ENCODE assay signal across 21 cellular contexts in the genomic region with DNA sequence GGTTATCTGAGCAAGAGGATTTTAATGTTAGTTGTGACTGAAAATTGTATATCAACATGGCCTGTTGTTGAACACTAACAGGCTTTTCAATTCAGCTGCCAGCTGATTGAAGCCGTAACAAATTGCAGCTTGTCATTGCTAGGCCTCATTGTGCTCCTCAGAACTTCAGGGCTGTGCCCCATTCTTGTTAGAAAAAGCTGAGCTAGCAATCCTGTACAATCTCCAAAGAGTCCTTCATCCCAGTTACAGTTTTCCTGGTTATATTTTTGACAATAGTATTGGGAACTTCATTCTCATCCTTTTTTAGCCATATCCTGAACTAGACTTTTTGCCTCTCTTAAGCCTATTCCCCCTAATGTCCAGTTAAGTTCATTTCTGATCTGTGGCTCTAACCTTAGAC.
A peak's percentile ranks its signal among the peaks of the same experiment; 100 is the strongest.
DNase-seq lines count a peak whose midpoint lies in the region; ATAC-seq, FAIRE-seq and TF ChIP-seq lines count a peak whose summit lies in the region.
"Had no signal": no experiment of that assay in that cellular context is flagged by ENCODE, and none has a peak within 500 bp of the region (broad histone marks: within the 10 kb centered on the region; RNA-seq: fewer than 3 reads in every experiment).

No MANE protein-coding gene starts in this region.

- H3K4me1 ChIP-seq in HepG2 (ENCODE audit: insufficient read depth, low read length) (no peaks in the 10 kb centered on the region), right lobe of liver (no peaks in the 10 kb centered on the region), SJCRH30 (no peaks in the 10 kb centered on the region), smooth muscle cell (ENCODE audit: low read depth) (no peaks in the 10 kb centered on the region), spleen (no peaks in the 10 kb centered on the region)

- H4K20me1 ChIP-seq in HepG2 (ENCODE audit: insufficient read depth, low read length) (no peaks in the 10 kb centered on the region), smooth muscle cell (ENCODE audit: low read depth) (no peaks in the 10 kb centered on the region)

- no peaks in the 10 kb centered on the region for H3K9me3 ChIP-seq in HepG2 (ENCODE audit: low read length)
- no peaks in the 10 kb centered on the region for H3K9me3 ChIP-seq in right lobe of liver
- no peaks in the 10 kb centered on the region for H3K9me3 ChIP-seq in SJCRH30 (replicated peaks)
- no peaks in the 10 kb centered on the region for H3K9me3 ChIP-seq in smooth muscle cell (replicated peaks; ENCODE audit: low read depth)
- peaks cover 0 to 11% (median 0%) of the 10 kb centered on the region in 8 donors for H3K9me3 ChIP-seq in spleen

- H3K27me3 ChIP-seq in HepG2 (ENCODE audit: control insufficient read depth in 1 of 2, insufficient read depth in 2 of 2, low read length in 2 of 2), result no peaks in the 10 kb centered on the region
- no peaks in the 10 kb centered on the region for H3K27me3 ChIP-seq in right lobe of liver
- H3K27me3 ChIP-seq in SJCRH30, result no peaks in the 10 kb centered on the region
- no peaks in the 10 kb centered on the region for H3K27me3 ChIP-seq in smooth muscle cell (ENCODE audit: low read depth)
- no peaks in the 10 kb centered on the region for H3K27me3 ChIP-seq in spleen (replicated peaks in 1 of 7)

- POLR2A ChIA-PET in HepG2 (lab: Yijun Ruan, JAX), result no interaction called here

- DNase-seq in HepG2 (ENCODE audit: low spot score) (no peak), right lobe of liver (no peak), SJCRH30 (peak; percentile 3 to 32), medulla oblongata (ENCODE audit: extremely low spot score) (peak; percentile 5), smooth muscle cell (lab: John Stamatoyannopoulos, UW; ENCODE audit: unreplicated experiment) (no peak), spleen (no peak)
- DNase-seq: CD4-positive, CD25-positive, alpha-beta regulatory T cell; DMS79; GM23248; H9; Kasumi-1; NCI-H1417; NCI-H1694 treated with DMSO at 0.1 percent for 48 hours; NCI-H2081 treated with DMSO at 0.1 percent for 48 hours; NCI-H226; NCI-H510A treated with DMSO at 0.1 percent for 48 hours; NCI-H748 treated with DMSO at 0.1 percent for 48 hours; PC-3; Right ventricle myocardium superior had no signal

- no peak for TF ChIP-seq CTCF in HepG2 (CRISPR knock-in tag; IDR thresholded peaks at IDR 0.05)
- no peak for TF ChIP-seq CTCF in right lobe of liver (IDR thresholded peaks at IDR 0.05)
- no peak for TF ChIP-seq CTCF in smooth muscle cell (IDR thresholded peaks at IDR 0.05; ENCODE audit: borderline replicate concordance, insufficient read depth, poor library complexity, severe bottlenecking)
- no peak for TF ChIP-seq CTCF in spleen (IDR thresholded peaks at IDR 0.05 in 8 of 11, conservative IDR thresholded peaks at IDR 0.05 in 3 of 11)

- no peak for TF ChIP-seq EP300 in HepG2 (IDR thresholded peaks at IDR 0.05; ENCODE audit: low read depth in 2 of 2, low read length in 2 of 2)
- no peak for TF ChIP-seq EP300 in HepG2 (CRISPR knock-in tag; IDR thresholded peaks at IDR 0.05; ENCODE audit: borderline replicate concordance)

- in situ Hi-C loops in HepG2 (cut with HindIII; ENCODE audit: extremely low pct_ligation_motif_present, low pct_unique_long_range_greater_than_20kb), result no loop called here

- ATAC-seq in HepG2, result no peak
- no peak for ATAC-seq in right lobe of liver
- ATAC-seq in GM19397 (IDR thresholded peaks at IDR 0.05; ENCODE audit: unreplicated experiment), result no peak
- no peak for ATAC-seq in HG02610 (IDR thresholded peaks at IDR 0.05; ENCODE audit: unreplicated experiment)
- ATAC-seq: PC-3 had no signal

- no peak overlapping the region for H3K4me3 ChIP-seq in HepG2 (replicated peaks in 1 of 3; ENCODE audit: insufficient read depth in 1 of 3, low read depth in 2 of 3, low read length in 3 of 3)
- no peak overlapping the region for H3K4me3 ChIP-seq in right lobe of liver
- no peak overlapping the region for H3K4me3 ChIP-seq in SJCRH30
- no peak overlapping the region for H3K4me3 ChIP-seq in smooth muscle cell
- H3K4me3 ChIP-seq in spleen, result no peak overlapping the region
- H3K4me3 ChIP-seq: GM23248 had no signal

- H3K36me3 ChIP-seq in HepG2 (replicated peaks in 1 of 2; ENCODE audit: control insufficient read depth in 1 of 2, insufficient read depth in 2 of 2, low read length in 2 of 2) (no peaks in the 10 kb centered on the region), right lobe of liver (no peaks in the 10 kb centered on the region), SJCRH30 (no peaks in the 10 kb centered on the region), smooth muscle cell (ENCODE audit: low read depth) (no peaks in the 10 kb centered on the region), spleen (no peaks in the 10 kb centered on the region)

- H3K4me2 ChIP-seq in HepG2 (ENCODE audit: low read depth, low read length), result no peak overlapping the region
- no peak overlapping the region for H3K4me2 ChIP-seq in smooth muscle cell

- intact Hi-C loops in HepG2 (cut with micrococcal nuclease; ENCODE audit: unreplicated experiment) (no loop called here), right lobe of liver (cut with DNase I) (no loop called here), spleen (cut with DNase I; ENCODE audit: low total_unique reads) (no loop called here)

- no peak for TF ChIP-seq RAD21 in HepG2 (CRISPR knock-in tag; IDR thresholded peaks at IDR 0.05)

- no peaks in the 10 kb centered on the region for H3K79me2 ChIP-seq in HepG2 (ENCODE audit: insufficient read depth, low read length)
- no peaks in the 10 kb centered on the region for H3K79me2 ChIP-seq in smooth muscle cell (ENCODE audit: low read depth)

- H2AFZ ChIP-seq in HepG2 (ENCODE audit: low read length) (no peak overlapping the region), smooth muscle cell (ENCODE audit: low read depth) (peak overlapping the region; percentile 57)
- H2AFZ ChIP-seq: GM23248 had no signal

- no peak for FAIRE-seq in HepG2 (lab: Jason Lieb, UNC)

- 14% methylated on average over 1 of the region's 1 CpG for WGBS in HepG2 (ENCODE audit: low lambda C conversion rate)
- 57% methylated on average over 1 of the region's 1 CpG for WGBS in right lobe of liver (ENCODE audit: insufficient coverage, low coverage, low lambda C conversion rate, missing lambda C conversion rate)
- WGBS in smooth muscle cell (ENCODE audit: low lambda C conversion rate), result 95% methylated on average over 1 of the region's 1 CpG
- WGBS in spleen, 5 donors, result 78 to 95% (median 90%) methylated on average over 1 of the region's 1 CpG

- CTCF ChIA-PET in HepG2 (lab: Yijun Ruan, JAX; ENCODE audit: low intra/inter-chr PET ratio, low total read pairs), result no interaction called here

- no peaks in the 10 kb centered on the region for H3F3A ChIP-seq in smooth muscle cell (ENCODE audit: low read depth)

- H3K9ac ChIP-seq in HepG2 (ENCODE audit: insufficient read depth, low read depth, low read length) (no peak overlapping the region), smooth muscle cell (ENCODE audit: low read depth) (no peak overlapping the region)
- H3K9ac ChIP-seq: GM23248 had no signal

- TF ChIP-seq POLR2A in HepG2 (IDR thresholded peaks at IDR 0.05; ENCODE audit: insufficient read depth in 1 of 2, low read depth in 2 of 2, low read length in 2 of 2) (no peak), right lobe of liver (IDR thresholded peaks at IDR 0.05) (no peak), spleen (IDR thresholded peaks at IDR 0.05) (no peak)

- no peak overlapping the region for H3K27ac ChIP-seq in HepG2 (ENCODE audit: extremely low read length, insufficient read depth, low read length)
- H3K27ac ChIP-seq in right lobe of liver, result no peak overlapping the region
- no peak overlapping the region for H3K27ac ChIP-seq in SJCRH30
- H3K27ac ChIP-seq in smooth muscle cell (ENCODE audit: low read depth), result no peak overlapping the region
- no peak overlapping the region for H3K27ac ChIP-seq in spleen
- H3K27ac ChIP-seq: GM23248 had no signal

- BruUV-seq in HepG2 (replicated peaks; lab: Mats Ljungman, UMichigan), result no TSS peak

TF ChIP-seq in HepG2, 621 proteins besides CTCF, POLR2A, EP300 and RAD21:
- peak; percentile 42; the same call in 1 of the 2 replicates for TF ChIP-seq MAFF (IDR thresholded peaks at IDR 0.05; ENCODE audit: low read depth, low read length)
- TF ChIP-seq ZNF180 (CRISPR knock-in tag; IDR thresholded peaks at IDR 0.05; ENCODE audit: borderline replicate concordance, low read depth), result no peak
- TF ChIP-seq MAFK (conservative IDR thresholded peaks at IDR 0.05 in 1 of 2, IDR thresholded peaks at IDR 0.05 in 1 of 2; ENCODE audit: low read length in 2 of 2), result peak; percentile 50 to 69; a peak in 3 of 4 replicates

Comparison
In these comparisons a context has a peak if more than half of its experiments do, and no peak if none do; other contexts are left out.
1. DNase-seq: peak in SJCRH30 (2 of 2) and medulla oblongata (single experiment); none in HepG2 (single experiment), right lobe of liver (0 of 3), smooth muscle cell (single experiment) and spleen (single experiment).